ENCODE assay signal across 8 cellular contexts in genomic region chr20:35619196-35620095, GRCh38. TPM values are rescaled to one million over a fixed set of nuclear protein-coding genes. Genes with fewer than 3 reads are reported as not detected.
DNase-seq lines count a peak whose midpoint lies in the region; ATAC-seq and TF ChIP-seq lines count a peak whose summit lies in the region.

No MANE protein-coding gene starts in this region.

- no peaks in the 10 kb centered on the region for H3K27me3 ChIP-seq in right lobe of liver

- intact Hi-C loops in right lobe of liver (cut with DNase I) = no loop called here

- H3K27ac ChIP-seq in right lobe of liver = no peak overlapping the region

- TF ChIP-seq CTCF in GM12874 (IDR thresholded peaks at IDR 0.05; ENCODE audit: insufficient read depth, low read depth, low read length) (peak; percentile 80), choroid plexus epithelial cell (conservative IDR thresholded peaks at IDR 0.05; ENCODE audit: low read depth, low read length) (peak; percentile 55), right lobe of liver (IDR thresholded peaks at IDR 0.05) (peak; percentile 9 to 29 (median 18))

- no peaks in the 10 kb centered on the region for H3K9me3 ChIP-seq in right lobe of liver

- H3K4me3 ChIP-seq in choroid plexus epithelial cell (ENCODE audit: low read depth, low read length) (peak overlapping the region; percentile 72), right lobe of liver (peak overlapping the region; percentile 31 to 46 (median 44))

- peaks cover 0 to 32% (median 12%) of the 10 kb centered on the region in 4 donors for H3K4me1 ChIP-seq in right lobe of liver

- H3K36me3 ChIP-seq in right lobe of liver = no peaks in the 10 kb centered on the region

- no peak for TF ChIP-seq POLR2A in right lobe of liver (IDR thresholded peaks at IDR 0.05)

- DNase-seq in NCI-H2227 treated with DMSO at 0.1 percent for 48 hours (lab: John Stamatoyannopoulos, UW) (peak; percentile 93), choroid plexus epithelial cell (ENCODE audit: low read depth) (peak; percentile 83), right lobe of liver (peak; percentile 88 to 90 (median 89))
- peak; percentile 64 for DNase-seq in activated CD4-positive, alpha-beta T cell treated with anti-CD3 and anti-CD28 coated beads for 1 hour
- peak; percentile 70 to 74 for DNase-seq in stimulated activated CD4-positive, alpha-beta T cell treated with anti-CD3 and anti-CD28 coated beads, Interleukin-4, amount 100 ng/mL, for 4 hours

- WGBS in right lobe of liver (ENCODE audit: insufficient coverage, low coverage, low lambda C conversion rate, missing lambda C conversion rate) = 8% methylated on average over 24 of the region's 49 CpGs

- ATAC-seq in HG02970 (IDR thresholded peaks at IDR 0.05; ENCODE audit: low FRiP score, unreplicated experiment) (peak; percentile 32), right lobe of liver (peak; percentile 45 to 61 (median 56)), HG02623 (IDR thresholded peaks at IDR 0.05; ENCODE audit: unreplicated experiment) (no peak)

RNA-seq across cellular contexts. Expression of gene SPAG4, which starts 3.8 kb away (rescaled TPM):
- 10 to 100 TPM in 1 of 6 experiments, 1 to 10 TPM in 5; 1.7 to 13.8 (median 3.6) TPM for total RNA-seq in right lobe of liver

RNA-seq across cellular contexts. Expression of gene CPNE1, which starts 45.3 kb away (rescaled TPM):
- total RNA-seq in right lobe of liver = 10 to 100 TPM; 35.5 to 72.0 (median 53.3) TPM

RNA-seq across cellular contexts. Expression of gene RBM12, which starts 45.3 kb away (rescaled TPM):
- total RNA-seq in right lobe of liver = 10 to 100 TPM; 13.3 to 32.8 (median 21.0) TPM

Comparison
In these comparisons a context has a peak if more than half of its experiments do, and no peak if none do; other contexts are left out.
1. CTCF ChIP-seq: peak in every context shown above with its lines; median percentile 80 in GM12874; 55 in choroid plexus epithelial cell; 18 in right lobe of liver.